ENCODE assay signal across 30 cellular contexts in the genomic region with DNA sequence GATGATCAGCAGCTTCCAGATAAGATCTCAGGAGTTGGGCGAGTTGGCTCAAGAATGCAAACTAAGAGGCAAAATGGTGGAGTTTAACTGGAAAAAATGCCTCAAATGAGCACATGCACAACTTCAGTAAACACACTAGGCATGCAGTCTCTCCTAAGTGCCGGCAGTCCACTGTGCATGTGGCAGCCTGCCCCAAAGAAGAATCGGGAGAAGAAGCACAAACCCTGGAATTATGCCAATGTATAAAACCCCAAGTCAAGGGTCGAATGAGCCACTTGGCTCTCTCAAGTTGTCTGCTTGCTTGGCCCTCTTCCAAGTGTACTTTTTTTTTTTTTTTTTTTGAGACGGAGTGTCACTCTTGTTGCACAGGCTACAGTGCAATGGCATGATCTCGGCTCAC. TPM values are rescaled to one million over a fixed set of nuclear protein-coding genes. Genes with fewer than 3 reads are reported as not detected.
"Had no signal": no experiment of that assay in that cellular context is flagged by ENCODE, and none has a peak within 500 bp of the region (broad histone marks: within the 10 kb centered on the region; RNA-seq: fewer than 3 reads in every experiment).

No MANE protein-coding gene starts in this region.

- H3K9me3 ChIP-seq: gastrocnemius medialis, prostate gland, right atrium auricular region, suprapubic skin, transverse colon, upper lobe of right lung, uterus had no signal

- H3K27ac ChIP-seq: coronary artery, epithelial cell of prostate, gastrocnemius medialis, prostate gland, right atrium auricular region, suprapubic skin, transverse colon, upper lobe of right lung, uterus had no signal

- H3K4me2 ChIP-seq: smooth muscle cell had no signal

- DNase-seq: dermis blood vessel endothelial cell; effector memory CD8-positive, alpha-beta T cell; foreskin fibroblast; gastrocnemius medialis; head of caudate nucleus; mesenchymal stem cell; naive thymus-derived CD8-positive, alpha-beta T cell; nephron progenitor cell; nucleus accumbens; stimulated activated CD4-positive, alpha-beta T cell treated with anti-CD3 and anti-CD28 coated beads, Interleukin-12 subunit alpha, Interleukin-12 subunit beta, amount 100 ng/mL, for 4 hours; stimulated activated CD4-positive, alpha-beta T cell treated with anti-CD3 and anti-CD28 coated beads, Interleukin-1b, Interleukin-23, amount 100 ng/mL, for 48 hours; stimulated activated CD4-positive, alpha-beta T cell treated with anti-CD3 and anti-CD28 coated beads, Interleukin-4, amount 100 ng/mL, for 1 hour; stimulated activated CD8-positive, alpha-beta memory T cell treated with anti-CD3 and anti-CD28 coated beads, Interleukin-4, amount 100 ng/mL, for 48 hours; stimulated activated naive CD4-positive, alpha-beta T cell; stimulated activated naive CD8-positive, alpha-beta T cell treated with anti-CD3 and anti-CD28 coated beads, Interleukin-15, amount 100 ng/mL, for 72 hours; transverse colon; upper lobe of right lung; uterus had no signal

- H3K9me3 Mint-ChIP-seq: effector memory CD8-positive, alpha-beta T cell; nephron progenitor cell; stimulated activated naive CD8-positive, alpha-beta T cell treated with anti-CD3 and anti-CD28 coated beads, Interleukin-15, amount 100 ng/mL, for 72 hours had no signal

- H3K27ac Mint-ChIP-seq: effector memory CD8-positive, alpha-beta T cell; naive thymus-derived CD8-positive, alpha-beta T cell; nephron progenitor cell; stimulated activated naive CD8-positive, alpha-beta T cell treated with anti-CD3 and anti-CD28 coated beads, Interleukin-15, amount 100 ng/mL, for 72 hours had no signal

- H3K4me1 Mint-ChIP-seq: naive thymus-derived CD8-positive, alpha-beta T cell; nephron progenitor cell; stimulated activated naive CD8-positive, alpha-beta T cell treated with anti-CD3 and anti-CD28 coated beads, Interleukin-15, amount 100 ng/mL, for 72 hours had no signal

- H3K4me3 Mint-ChIP-seq: effector memory CD8-positive, alpha-beta T cell; naive thymus-derived CD8-positive, alpha-beta T cell; nephron progenitor cell; stimulated activated naive CD8-positive, alpha-beta T cell treated with anti-CD3 and anti-CD28 coated beads, Interleukin-15, amount 100 ng/mL, for 72 hours had no signal

- H3K36me3 ChIP-seq: gastrocnemius medialis, prostate gland, right atrium auricular region, suprapubic skin, transverse colon, upper lobe of right lung, uterus had no signal

- H3K27me3 Mint-ChIP-seq: effector memory CD8-positive, alpha-beta T cell; naive thymus-derived CD8-positive, alpha-beta T cell; stimulated activated naive CD8-positive, alpha-beta T cell treated with anti-CD3 and anti-CD28 coated beads, Interleukin-15, amount 100 ng/mL, for 72 hours had no signal

- H3K4me3 ChIP-seq: coronary artery, gastrocnemius medialis, lung, prostate gland, right atrium auricular region, smooth muscle cell, suprapubic skin, transverse colon, upper lobe of right lung, uterus had no signal

- ATAC-seq: effector memory CD8-positive, alpha-beta T cell; esophagus mucosa; gastrocnemius medialis; naive thymus-derived CD8-positive, alpha-beta T cell; sciatic nerve; stimulated activated naive CD8-positive, alpha-beta T cell treated with anti-CD3 and anti-CD28 coated beads, Interleukin-15, amount 100 ng/mL, for 72 hours; upper lobe of right lung had no signal

- H3K27me3 ChIP-seq: gastrocnemius medialis, right atrium auricular region, suprapubic skin, transverse colon, upper lobe of right lung, uterus had no signal

- H3K4me1 ChIP-seq: gastrocnemius medialis, prostate gland, right atrium auricular region, suprapubic skin, transverse colon, upper lobe of right lung, uterus had no signal

- H3K36me3 Mint-ChIP-seq: naive thymus-derived CD8-positive, alpha-beta T cell had no signal

RNA-seq across cellular contexts. Expression of a gene that starts 53.3 kb away (rescaled TPM):
- total RNA-seq: dermis blood vessel endothelial cell; esophagus mucosa; gastrocnemius medialis; glomerular endothelial cell; liver; naive thymus-derived CD8-positive, alpha-beta T cell; prostate gland; right atrium auricular region; smooth muscle cell; suprapubic skin; upper lobe of right lung had no signal
- polyA plus RNA-seq: keratinocyte; liver; lung; naive thymus-derived CD8-positive, alpha-beta T cell; smooth muscle cell had no signal
